1 cellular context compared by ENCODE assay signal in the genomic region with DNA sequence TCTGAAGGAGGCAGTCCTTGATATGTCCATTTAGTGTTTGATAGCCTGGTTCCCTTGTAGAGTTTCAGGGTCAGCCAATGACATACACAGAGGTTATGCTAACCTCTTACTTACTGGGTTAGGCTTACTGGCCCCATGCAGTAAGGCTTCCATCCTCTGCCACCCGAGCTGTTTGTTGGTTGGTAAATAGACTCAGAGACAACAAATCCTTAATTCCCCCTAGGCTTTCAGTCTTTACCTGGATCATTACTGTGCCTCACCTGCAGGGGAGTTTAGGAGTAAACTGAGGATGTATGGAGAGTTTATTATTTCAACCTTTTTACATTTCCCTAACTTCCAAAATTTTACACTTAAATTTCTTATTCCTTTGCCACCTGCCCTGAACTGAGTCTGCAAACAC.
TF ChIP-seq lines count a peak whose summit lies in the region.

No MANE protein-coding gene starts in this region.

TF ChIP-seq in WTC11, 78 proteins besides CTCF, POLR2A, EP300 and RAD21:
- TF ChIP-seq ZBTB43 (CRISPR knock-in tag; IDR thresholded peaks at IDR 0.05) (no peak), ZNF416 (CRISPR knock-in tag; IDR thresholded peaks at IDR 0.05) (no peak), ZNF425 (CRISPR knock-in tag; conservative IDR thresholded peaks at IDR 0.05) (no peak), NR3C1 (CRISPR knock-in tag; conservative IDR thresholded peaks at IDR 0.05; ENCODE audit: low read depth) (no peak), SP1 (CRISPR knock-in tag; conservative IDR thresholded peaks at IDR 0.05) (no peak), ZNF219 (CRISPR knock-in tag; IDR thresholded peaks at IDR 0.05; ENCODE audit: borderline replicate concordance) (no peak), ZNF263 (CRISPR knock-in tag; IDR thresholded peaks at IDR 0.05; ENCODE audit: low read depth) (no peak), ZNF423 (CRISPR knock-in tag; IDR thresholded peaks at IDR 0.05) (no peak), HMGXB4 (CRISPR knock-in tag; IDR thresholded peaks at IDR 0.05) (no peak), TEAD4 (CRISPR knock-in tag; IDR thresholded peaks at IDR 0.05) (no peak), NR2C2 (CRISPR knock-in tag; IDR thresholded peaks at IDR 0.05) (no peak), ELF4 (CRISPR knock-in tag; IDR thresholded peaks at IDR 0.05; ENCODE audit: low read depth) (no peak), AFF4 (CRISPR knock-in tag; IDR thresholded peaks at IDR 0.05; ENCODE audit: borderline replicate concordance) (no peak), KAT7 (CRISPR knock-in tag; IDR thresholded peaks at IDR 0.05; ENCODE audit: borderline replicate concordance) (no peak)
- TF ChIP-seq, protein P1, sequence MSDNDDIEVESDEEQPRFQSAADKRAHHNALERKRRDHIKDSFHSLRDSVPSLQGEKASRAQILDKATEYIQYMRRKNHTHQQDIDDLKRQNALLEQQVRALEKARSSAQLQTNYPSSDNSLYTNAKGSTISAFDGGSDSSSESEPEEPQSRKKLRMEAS (CRISPR knock-in tag; IDR thresholded peaks at IDR 0.05), result no peak
- TF ChIP-seq, protein P2, sequence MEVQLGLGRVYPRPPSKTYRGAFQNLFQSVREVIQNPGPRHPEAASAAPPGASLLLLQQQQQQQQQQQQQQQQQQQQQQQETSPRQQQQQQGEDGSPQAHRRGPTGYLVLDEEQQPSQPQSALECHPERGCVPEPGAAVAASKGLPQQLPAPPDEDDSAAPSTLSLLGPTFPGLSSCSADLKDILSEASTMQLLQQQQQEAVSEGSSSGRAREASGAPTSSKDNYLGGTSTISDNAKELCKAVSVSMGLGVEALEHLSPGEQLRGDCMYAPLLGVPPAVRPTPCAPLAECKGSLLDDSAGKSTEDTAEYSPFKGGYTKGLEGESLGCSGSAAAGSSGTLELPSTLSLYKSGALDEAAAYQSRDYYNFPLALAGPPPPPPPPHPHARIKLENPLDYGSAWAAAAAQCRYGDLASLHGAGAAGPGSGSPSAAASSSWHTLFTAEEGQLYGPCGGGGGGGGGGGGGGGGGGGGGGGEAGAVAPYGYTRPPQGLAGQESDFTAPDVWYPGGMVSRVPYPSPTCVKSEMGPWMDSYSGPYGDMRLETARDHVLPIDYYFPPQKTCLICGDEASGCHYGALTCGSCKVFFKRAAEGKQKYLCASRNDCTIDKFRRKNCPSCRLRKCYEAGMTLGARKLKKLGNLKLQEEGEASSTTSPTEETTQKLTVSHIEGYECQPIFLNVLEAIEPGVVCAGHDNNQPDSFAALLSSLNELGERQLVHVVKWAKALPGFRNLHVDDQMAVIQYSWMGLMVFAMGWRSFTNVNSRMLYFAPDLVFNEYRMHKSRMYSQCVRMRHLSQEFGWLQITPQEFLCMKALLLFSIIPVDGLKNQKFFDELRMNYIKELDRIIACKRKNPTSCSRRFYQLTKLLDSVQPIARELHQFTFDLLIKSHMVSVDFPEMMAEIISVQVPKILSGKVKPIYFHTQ (CRISPR knock-in tag; IDR thresholded peaks at IDR 0.05), result no peak
- TF ChIP-seq, protein P3, sequence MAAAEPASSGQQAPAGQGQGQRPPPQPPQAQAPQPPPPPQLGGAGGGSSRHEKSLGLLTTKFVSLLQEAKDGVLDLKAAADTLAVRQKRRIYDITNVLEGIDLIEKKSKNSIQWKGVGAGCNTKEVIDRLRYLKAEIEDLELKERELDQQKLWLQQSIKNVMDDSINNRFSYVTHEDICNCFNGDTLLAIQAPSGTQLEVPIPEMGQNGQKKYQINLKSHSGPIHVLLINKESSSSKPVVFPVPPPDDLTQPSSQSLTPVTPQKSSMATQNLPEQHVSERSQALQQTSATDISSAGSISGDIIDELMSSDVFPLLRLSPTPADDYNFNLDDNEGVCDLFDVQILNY (CRISPR knock-in tag; IDR thresholded peaks at IDR 0.05), result no peak
- TF ChIP-seq, protein P4, sequence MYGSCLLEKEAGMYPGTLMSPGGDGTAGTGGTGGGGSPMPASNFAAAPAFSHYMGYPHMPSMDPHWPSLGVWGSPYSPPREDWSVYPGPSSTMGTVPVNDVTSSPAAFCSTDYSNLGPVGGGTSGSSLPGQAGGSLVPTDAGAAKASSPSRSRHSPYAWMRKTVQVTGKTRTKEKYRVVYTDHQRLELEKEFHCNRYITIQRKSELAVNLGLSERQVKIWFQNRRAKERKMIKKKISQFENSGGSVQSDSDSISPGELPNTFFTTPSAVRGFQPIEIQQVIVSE (CRISPR knock-in tag; IDR thresholded peaks at IDR 0.05; ENCODE audit: borderline replicate concordance), result no peak
